ENCODE assay signal across 1 cellular context in genomic region chr6:151441390-151442166, GRCh38.
A peak's percentile ranks its signal among the peaks of the same experiment; 100 is the strongest.
TF ChIP-seq lines count a peak whose summit lies in the region.

No MANE protein-coding gene starts in this region.

TF ChIP-seq in HepG2, 621 proteins besides CTCF, POLR2A, EP300 and RAD21 (continued from another document):
- TF ChIP-seq, protein P1, sequence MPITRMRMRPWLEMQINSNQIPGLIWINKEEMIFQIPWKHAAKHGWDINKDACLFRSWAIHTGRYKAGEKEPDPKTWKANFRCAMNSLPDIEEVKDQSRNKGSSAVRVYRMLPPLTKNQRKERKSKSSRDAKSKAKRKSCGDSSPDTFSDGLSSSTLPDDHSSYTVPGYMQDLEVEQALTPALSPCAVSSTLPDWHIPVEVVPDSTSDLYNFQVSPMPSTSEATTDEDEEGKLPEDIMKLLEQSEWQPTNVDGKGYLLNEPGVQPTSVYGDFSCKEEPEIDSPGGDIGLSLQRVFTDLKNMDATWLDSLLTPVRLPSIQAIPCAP (CRISPR knock-in tag; IDR thresholded peaks at IDR 0.05; ENCODE audit: low read depth) = 0 out of 2 replicates have a peak, but pooled peaks have one; percentile 35
- TF ChIP-seq ETV5 (CRISPR knock-in tag; IDR thresholded peaks at IDR 0.05; ENCODE audit: borderline replicate concordance) (no peak), KLF16 (CRISPR knock-in tag; IDR thresholded peaks at IDR 0.05) (peak in 1 of 2 experiments; percentile 17; a peak in 1 of 4 replicates), POLR2G (IDR thresholded peaks at IDR 0.05; ENCODE audit: low read depth, low read length) (0 out of 2 replicates have a peak, but pooled peaks have one; percentile 28), HNF1B (CRISPR knock-in tag; IDR thresholded peaks at IDR 0.05) (peak; percentile 91), ZSCAN31 (CRISPR knock-in tag; IDR thresholded peaks at IDR 0.05; ENCODE audit: low read depth) (0 out of 2 replicates have a peak, but pooled peaks have one; percentile 28), PHF21A (CRISPR knock-in tag; IDR thresholded peaks at IDR 0.05) (peak; percentile 55; the same call in 1 of the 2 replicates), GATAD1 (CRISPR knock-in tag; IDR thresholded peaks at IDR 0.05) (0 out of 2 replicates have a peak, but pooled peaks have one; percentile 31), PLRG1 (conservative IDR thresholded peaks at IDR 0.05) (no peak), TEAD3 (CRISPR knock-in tag; optimal IDR thresholded peaks at IDR 0.05; ENCODE audit: borderline replicate concordance) (peak; percentile 21), ELF4 (CRISPR knock-in tag; IDR thresholded peaks at IDR 0.05; ENCODE audit: borderline replicate concordance) (no peak), ASH2L (IDR thresholded peaks at IDR 0.05; ENCODE audit: insufficient read length, low read depth, low read length) (peak; percentile 71), ZKSCAN8 (CRISPR knock-in tag; IDR thresholded peaks at IDR 0.05; ENCODE audit: borderline replicate concordance) (0 out of 2 replicates have a peak, but pooled peaks have one; percentile 10), RBFOX2 (IDR thresholded peaks at IDR 0.05; ENCODE audit: low read depth, low read length) (peak; percentile 41; the same call in 1 of the 2 replicates), ARID4A (CRISPR knock-in tag; IDR thresholded peaks at IDR 0.05; ENCODE audit: borderline replicate concordance) (peak; percentile 42; the same call in 1 of the 2 replicates), SAP130 (CRISPR knock-in tag; IDR thresholded peaks at IDR 0.05; ENCODE audit: low read depth) (peak; percentile 60), NCOR1 (IDR thresholded peaks at IDR 0.05; ENCODE audit: borderline replicate concordance, low read length) (peak; percentile 83; the same call in 1 of the 2 replicates), FOXA3 (CRISPR knock-in tag; IDR thresholded peaks at IDR 0.05) (0 out of 2 replicates have a peak, but pooled peaks have one; percentile 15), ZSCAN9 (CRISPR knock-in tag; IDR thresholded peaks at IDR 0.05; ENCODE audit: borderline replicate concordance) (no peak), ZSCAN20 (CRISPR knock-in tag; IDR thresholded peaks at IDR 0.05; ENCODE audit: borderline replicate concordance) (0 out of 2 replicates have a peak, but pooled peaks have one; percentile 22), CCDC6 (CRISPR knock-in tag; IDR thresholded peaks at IDR 0.05) (0 out of 2 replicates have a peak, but pooled peaks have one; percentile 22), ZNF644 (CRISPR knock-in tag; IDR thresholded peaks at IDR 0.05; ENCODE audit: low read depth) (peak; percentile 19; the same call in 1 of the 2 replicates)
- TF ChIP-seq, protein P2, sequence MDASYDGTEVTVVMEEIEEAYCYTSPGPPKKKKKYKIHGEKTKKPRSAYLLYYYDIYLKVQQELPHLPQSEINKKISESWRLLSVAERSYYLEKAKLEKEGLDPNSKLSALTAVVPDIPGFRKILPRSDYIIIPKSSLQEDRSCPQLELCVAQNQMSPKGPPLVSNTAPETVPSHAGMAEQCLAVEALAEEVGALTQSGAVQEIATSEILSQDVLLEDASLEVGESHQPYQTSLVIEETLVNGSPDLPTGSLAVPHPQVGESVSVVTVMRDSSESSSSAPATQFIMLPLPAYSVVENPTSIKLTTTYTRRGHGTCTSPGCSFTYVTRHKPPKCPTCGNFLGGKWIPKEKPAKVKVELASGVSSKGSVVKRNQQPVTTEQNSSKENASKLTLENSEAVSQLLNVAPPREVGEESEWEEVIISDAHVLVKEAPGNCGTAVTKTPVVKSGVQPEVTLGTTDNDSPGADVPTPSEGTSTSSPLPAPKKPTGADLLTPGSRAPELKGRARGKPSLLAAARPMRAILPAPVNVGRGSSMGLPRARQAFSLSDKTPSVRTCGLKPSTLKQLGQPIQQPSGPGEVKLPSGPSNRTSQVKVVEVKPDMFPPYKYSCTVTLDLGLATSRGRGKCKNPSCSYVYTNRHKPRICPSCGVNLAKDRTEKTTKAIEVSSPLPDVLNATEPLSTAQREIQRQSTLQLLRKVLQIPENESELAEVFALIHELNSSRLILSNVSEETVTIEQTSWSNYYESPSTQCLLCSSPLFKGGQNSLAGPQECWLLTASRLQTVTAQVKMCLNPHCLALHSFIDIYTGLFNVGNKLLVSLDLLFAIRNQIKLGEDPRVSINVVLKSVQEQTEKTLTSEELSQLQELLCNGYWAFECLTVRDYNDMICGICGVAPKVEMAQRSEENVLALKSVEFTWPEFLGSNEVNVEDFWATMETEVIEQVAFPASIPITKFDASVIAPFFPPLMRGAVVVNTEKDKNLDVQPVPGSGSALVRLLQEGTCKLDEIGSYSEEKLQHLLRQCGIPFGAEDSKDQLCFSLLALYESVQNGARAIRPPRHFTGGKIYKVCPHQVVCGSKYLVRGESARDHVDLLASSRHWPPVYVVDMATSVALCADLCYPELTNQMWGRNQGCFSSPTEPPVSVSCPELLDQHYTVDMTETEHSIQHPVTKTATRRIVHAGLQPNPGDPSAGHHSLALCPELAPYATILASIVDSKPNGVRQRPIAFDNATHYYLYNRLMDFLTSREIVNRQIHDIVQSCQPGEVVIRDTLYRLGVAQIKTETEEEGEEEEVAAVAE (CRISPR knock-in tag; IDR thresholded peaks at IDR 0.05; ENCODE audit: borderline replicate concordance) = 0 out of 2 replicates have a peak, but pooled peaks have one; percentile 25
- TF ChIP-seq, protein P3, sequence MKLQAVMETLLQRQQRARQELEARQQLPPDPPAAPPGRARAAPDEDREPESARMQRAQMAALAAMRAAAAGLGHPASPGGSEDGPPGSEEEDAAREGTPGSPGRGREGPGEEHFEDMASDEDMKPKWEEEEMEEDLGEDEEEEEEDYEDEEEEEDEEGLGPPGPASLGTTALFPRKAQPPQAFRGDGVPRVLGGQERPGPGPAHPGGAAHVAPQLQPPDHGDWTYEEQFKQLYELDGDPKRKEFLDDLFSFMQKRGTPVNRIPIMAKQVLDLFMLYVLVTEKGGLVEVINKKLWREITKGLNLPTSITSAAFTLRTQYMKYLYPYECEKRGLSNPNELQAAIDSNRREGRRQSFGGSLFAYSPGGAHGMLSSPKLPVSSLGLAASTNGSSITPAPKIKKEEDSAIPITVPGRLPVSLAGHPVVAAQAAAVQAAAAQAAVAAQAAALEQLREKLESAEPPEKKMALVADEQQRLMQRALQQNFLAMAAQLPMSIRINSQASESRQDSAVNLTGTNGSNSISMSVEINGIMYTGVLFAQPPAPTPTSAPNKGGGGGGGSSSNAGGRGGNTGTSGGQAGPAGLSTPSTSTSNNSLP (IDR thresholded peaks at IDR 0.05; ENCODE audit: low read depth, low read length) = peak; percentile 71
- TF ChIP-seq, protein P4, sequence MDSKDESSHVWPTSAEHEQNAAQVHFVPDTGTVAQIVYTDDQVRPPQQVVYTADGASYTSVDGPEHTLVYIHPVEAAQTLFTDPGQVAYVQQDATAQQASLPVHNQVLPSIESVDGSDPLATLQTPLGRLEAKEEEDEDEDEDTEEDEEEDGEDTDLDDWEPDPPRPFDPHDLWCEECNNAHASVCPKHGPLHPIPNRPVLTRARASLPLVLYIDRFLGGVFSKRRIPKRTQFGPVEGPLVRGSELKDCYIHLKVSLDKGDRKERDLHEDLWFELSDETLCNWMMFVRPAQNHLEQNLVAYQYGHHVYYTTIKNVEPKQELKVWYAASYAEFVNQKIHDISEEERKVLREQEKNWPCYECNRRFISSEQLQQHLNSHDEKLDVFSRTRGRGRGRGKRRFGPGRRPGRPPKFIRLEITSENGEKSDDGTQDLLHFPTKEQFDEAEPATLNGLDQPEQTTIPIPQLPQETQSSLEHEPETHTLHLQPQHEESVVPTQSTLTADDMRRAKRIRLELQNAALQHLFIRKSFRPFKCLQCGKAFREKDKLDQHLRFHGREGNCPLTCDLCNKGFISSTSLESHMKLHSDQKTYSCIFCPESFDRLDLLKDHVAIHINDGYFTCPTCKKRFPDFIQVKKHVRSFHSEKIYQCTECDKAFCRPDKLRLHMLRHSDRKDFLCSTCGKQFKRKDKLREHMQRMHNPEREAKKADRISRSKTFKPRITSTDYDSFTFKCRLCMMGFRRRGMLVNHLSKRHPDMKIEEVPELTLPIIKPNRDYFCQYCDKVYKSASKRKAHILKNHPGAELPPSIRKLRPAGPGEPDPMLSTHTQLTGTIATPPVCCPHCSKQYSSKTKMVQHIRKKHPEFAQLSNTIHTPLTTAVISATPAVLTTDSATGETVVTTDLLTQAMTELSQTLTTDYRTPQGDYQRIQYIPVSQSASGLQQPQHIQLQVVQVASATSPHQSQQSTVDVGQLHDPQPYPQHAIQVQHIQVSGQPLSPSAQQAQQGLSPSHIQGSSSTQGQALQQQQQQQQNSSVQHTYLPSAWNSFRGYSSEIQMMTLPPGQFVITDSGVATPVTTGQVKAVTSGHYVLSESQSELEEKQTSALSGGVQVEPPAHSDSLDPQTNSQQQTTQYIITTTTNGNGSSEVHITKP (CRISPR knock-in tag; IDR thresholded peaks at IDR 0.05; ENCODE audit: low read depth) = peak; percentile 37; the same call in 1 of the 2 replicates
- TF ChIP-seq, protein P5, sequence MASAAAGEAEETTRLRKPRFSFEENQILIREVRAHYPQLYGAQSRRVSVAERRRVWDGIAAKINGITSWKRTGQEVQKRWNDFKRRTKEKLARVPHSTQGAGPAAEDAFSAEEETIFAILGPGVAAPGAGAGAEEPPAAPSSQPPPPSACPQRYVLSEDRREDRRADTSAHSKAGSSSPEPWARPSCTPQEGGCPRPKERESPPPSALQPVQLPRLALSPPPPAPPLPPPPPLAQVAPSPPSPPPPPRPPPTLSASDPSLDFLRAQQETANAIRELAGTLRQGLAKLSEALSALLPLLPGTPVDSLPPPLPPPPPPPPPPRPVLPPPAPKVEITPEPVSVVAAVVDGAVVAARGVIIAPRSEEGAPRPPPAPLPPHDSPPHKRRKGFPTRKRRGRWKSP (CRISPR knock-in tag; IDR thresholded peaks at IDR 0.05) = 0 out of 2 replicates have a peak, but pooled peaks have one; percentile 12
- TF ChIP-seq, protein P6, sequence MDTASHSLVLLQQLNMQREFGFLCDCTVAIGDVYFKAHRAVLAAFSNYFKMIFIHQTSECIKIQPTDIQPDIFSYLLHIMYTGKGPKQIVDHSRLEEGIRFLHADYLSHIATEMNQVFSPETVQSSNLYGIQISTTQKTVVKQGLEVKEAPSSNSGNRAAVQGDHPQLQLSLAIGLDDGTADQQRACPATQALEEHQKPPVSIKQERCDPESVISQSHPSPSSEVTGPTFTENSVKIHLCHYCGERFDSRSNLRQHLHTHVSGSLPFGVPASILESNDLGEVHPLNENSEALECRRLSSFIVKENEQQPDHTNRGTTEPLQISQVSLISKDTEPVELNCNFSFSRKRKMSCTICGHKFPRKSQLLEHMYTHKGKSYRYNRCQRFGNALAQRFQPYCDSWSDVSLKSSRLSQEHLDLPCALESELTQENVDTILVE (CRISPR knock-in tag; IDR thresholded peaks at IDR 0.05) = 0 out of 2 replicates have a peak, but pooled peaks have one; percentile 25
- TF ChIP-seq, protein P7, sequence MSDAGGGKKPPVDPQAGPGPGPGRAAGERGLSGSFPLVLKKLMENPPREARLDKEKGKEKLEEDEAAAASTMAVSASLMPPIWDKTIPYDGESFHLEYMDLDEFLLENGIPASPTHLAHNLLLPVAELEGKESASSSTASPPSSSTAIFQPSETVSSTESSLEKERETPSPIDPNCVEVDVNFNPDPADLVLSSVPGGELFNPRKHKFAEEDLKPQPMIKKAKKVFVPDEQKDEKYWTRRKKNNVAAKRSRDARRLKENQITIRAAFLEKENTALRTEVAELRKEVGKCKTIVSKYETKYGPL (CRISPR knock-in tag; IDR thresholded peaks at IDR 0.05) = peak; percentile 52; the same call in 1 of the 2 replicates
